In genomic region chr20:63432577-63433061, GRCh38 we compare ENCODE assay signal across 1 cellular context.
TF ChIP-seq lines count a peak whose summit lies in the region.

No MANE protein-coding gene starts in this region.

TF ChIP-seq in GM23338, 12 proteins besides CTCF, POLR2A, EP300 and RAD21 (continued from another document):
- TF ChIP-seq, protein P1, sequence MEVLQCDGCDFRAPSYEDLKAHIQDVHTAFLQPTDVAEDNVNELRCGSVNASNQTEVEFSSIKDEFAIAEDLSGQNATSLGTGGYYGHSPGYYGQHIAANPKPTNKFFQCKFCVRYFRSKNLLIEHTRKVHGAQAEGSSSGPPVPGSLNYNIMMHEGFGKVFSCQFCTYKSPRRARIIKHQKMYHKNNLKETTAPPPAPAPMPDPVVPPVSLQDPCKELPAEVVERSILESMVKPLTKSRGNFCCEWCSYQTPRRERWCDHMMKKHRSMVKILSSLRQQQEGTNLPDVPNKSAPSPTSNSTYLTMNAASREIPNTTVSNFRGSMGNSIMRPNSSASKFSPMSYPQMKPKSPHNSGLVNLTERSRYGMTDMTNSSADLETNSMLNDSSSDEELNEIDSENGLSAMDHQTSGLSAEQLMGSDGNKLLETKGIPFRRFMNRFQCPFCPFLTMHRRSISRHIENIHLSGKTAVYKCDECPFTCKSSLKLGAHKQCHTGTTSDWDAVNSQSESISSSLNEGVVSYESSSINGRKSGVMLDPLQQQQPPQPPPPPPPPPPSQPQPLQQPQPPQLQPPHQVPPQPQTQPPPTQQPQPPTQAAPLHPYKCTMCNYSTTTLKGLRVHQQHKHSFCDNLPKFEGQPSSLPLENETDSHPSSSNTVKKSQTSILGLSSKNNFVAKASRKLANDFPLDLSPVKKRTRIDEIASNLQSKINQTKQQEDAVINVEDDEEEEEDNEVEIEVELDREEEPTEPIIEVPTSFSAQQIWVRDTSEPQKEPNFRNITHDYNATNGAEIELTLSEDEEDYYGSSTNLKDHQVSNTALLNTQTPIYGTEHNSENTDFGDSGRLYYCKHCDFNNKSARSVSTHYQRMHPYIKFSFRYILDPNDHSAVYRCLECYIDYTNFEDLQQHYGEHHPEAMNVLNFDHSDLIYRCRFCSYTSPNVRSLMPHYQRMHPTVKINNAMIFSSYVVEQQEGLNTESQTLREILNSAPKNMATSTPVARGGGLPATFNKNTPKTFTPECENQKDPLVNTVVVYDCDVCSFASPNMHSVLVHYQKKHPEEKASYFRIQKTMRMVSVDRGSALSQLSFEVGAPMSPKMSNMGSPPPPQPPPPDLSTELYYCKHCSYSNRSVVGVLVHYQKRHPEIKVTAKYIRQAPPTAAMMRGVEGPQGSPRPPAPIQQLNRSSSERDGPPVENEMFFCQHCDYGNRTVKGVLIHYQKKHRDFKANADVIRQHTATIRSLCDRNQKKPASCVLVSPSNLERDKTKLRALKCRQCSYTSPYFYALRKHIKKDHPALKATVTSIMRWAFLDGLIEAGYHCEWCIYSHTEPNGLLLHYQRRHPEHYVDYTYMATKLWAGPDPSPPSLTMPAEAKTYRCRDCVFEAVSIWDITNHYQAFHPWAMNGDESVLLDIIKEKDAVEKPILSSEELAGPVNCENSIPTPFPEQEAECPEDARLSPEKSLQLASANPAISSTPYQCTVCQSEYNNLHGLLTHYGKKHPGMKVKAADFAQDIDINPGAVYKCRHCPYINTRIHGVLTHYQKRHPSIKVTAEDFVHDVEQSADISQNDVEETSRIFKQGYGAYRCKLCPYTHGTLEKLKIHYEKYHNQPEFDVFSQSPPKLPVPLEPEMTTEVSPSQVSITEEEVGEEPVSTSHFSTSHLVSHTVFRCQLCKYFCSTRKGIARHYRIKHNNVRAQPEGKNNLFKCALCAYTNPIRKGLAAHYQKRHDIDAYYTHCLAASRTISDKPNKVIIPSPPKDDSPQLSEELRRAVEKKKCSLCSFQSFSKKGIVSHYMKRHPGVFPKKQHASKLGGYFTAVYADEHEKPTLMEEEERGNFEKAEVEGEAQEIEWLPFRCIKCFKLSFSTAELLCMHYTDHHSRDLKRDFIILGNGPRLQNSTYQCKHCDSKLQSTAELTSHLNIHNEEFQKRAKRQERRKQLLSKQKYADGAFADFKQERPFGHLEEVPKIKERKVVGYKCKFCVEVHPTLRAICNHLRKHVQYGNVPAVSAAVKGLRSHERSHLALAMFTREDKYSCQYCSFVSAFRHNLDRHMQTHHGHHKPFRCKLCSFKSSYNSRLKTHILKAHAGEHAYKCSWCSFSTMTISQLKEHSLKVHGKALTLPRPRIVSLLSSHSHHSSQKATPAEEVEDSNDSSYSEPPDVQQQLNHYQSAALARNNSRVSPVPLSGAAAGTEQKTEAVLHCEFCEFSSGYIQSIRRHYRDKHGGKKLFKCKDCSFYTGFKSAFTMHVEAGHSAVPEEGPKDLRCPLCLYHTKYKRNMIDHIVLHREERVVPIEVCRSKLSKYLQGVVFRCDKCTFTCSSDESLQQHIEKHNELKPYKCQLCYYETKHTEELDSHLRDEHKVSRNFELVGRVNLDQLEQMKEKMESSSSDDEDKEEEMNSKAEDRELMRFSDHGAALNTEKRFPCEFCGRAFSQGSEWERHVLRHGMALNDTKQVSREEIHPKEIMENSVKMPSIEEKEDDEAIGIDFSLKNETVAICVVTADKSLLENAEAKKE (CRISPR knock-in tag; IDR thresholded peaks at IDR 0.05) = no peak
- TF ChIP-seq EZH2phosphoT487 (IDR thresholded peaks at IDR 0.05; ENCODE audit: unreplicated experiment) = no peak
- TF ChIP-seq EZH2 (IDR thresholded peaks at IDR 0.05; ENCODE audit: low read depth, unreplicated experiment) = no peak
- TF ChIP-seq NANOG (IDR thresholded peaks at IDR 0.05; ENCODE audit: borderline replicate concordance) = no peak
- no peak for TF ChIP-seq STAT1 (IDR thresholded peaks at IDR 0.05; ENCODE audit: unreplicated experiment)
- TF ChIP-seq ETS1 (IDR thresholded peaks at IDR 0.05) = no peak
- no peak for TF ChIP-seq POLR2AphosphoS5 (IDR thresholded peaks at IDR 0.05; ENCODE audit: low read depth)
- no peak for TF ChIP-seq ZNF331 (CRISPR knock-in tag; IDR thresholded peaks at IDR 0.05; ENCODE audit: low read depth)
